In genomic region chrX:43551590-43551989, GRCh38 we compare ENCODE assay signal across 23 cellular contexts.
DNase-seq lines count a peak whose midpoint lies in the region; ATAC-seq and TF ChIP-seq lines count a peak whose summit lies in the region.
"Had no signal": no experiment of that assay in that cellular context is flagged by ENCODE, and none has a peak within 500 bp of the region (broad histone marks: within the 10 kb centered on the region; RNA-seq: fewer than 3 reads in every experiment).

No MANE protein-coding gene starts in this region.

- no peak overlapping the region for H3K4me3 Mint-ChIP-seq in chondrocyte (ENCODE audit: unreplicated experiment)
- H3K4me3 Mint-ChIP-seq: activated B cell treated with CpG ODN at 0.5 μM for 24 hours; activated CD8-positive, alpha-beta memory T cell treated with anti-CD3 and anti-CD28 coated beads, Interleukin-2, amount 10 ng/mL, durations not matched to agents 7 days and 5 days; CD14-positive monocyte; stimulated activated effector memory CD8-positive, alpha-beta T cell treated with anti-CD3 and anti-CD28 coated beads, Interleukin-12 subunit alpha, Interleukin-12 subunit beta, amount 100 ng/mL, for 72 hours; T-helper 1 cell treated with Interleukin-12 subunit alpha and Interleukin-12 subunit beta and Interleukin-4 antibody, amounts not matched to agents 30 μg/mL and 1 μg/mL, for 36 hours had no signal

- no peaks in the 10 kb centered on the region for H3K9me3 ChIP-seq in thoracic aorta
- H3K9me3 ChIP-seq: ovary, upper lobe of left lung had no signal

- peak; percentile 30 for DNase-seq in DMS53 (lab: John Stamatoyannopoulos, UW)
- DNase-seq in DMS53 treated with DMSO at 0.1 percent for 48 hours (lab: John Stamatoyannopoulos, UW; ENCODE audit: unreplicated experiment): no peak
- DNase-seq in chondrocyte (ENCODE audit: low spot score): no peak
- DNase-seq in kidney tubule cell (ENCODE audit: low spot score): peak; percentile 46
- no peak for DNase-seq in thoracic aorta (ENCODE audit: low spot score)
- DNase-seq in Kasumi-1 (lab: John Stamatoyannopoulos, UW): no peak
- no peak for DNase-seq in SKM-1 treated with dmso at 0.1 percent for 144 hours (lab: John Stamatoyannopoulos, UW; ENCODE audit: unreplicated experiment)
- DNase-seq in cerebellum (ENCODE audit: low spot score): no peak
- DNase-seq: activated B cell treated with CpG ODN at 0.5 μM for 24 hours; activated CD8-positive, alpha-beta memory T cell treated with anti-CD3 and anti-CD28 coated beads, Interleukin-2, amount 10 ng/mL, durations not matched to agents 7 days and 5 days; activated gamma-delta T cell treated with Interleukin-2 at 50 U/mL for 16 hours; aorta; head of caudate nucleus; NCI-H2171 treated with DMSO at 0.1 percent for 48 hours; ovary; upper lobe of left lung had no signal

- H3K27me3 Mint-ChIP-seq in chondrocyte (ENCODE audit: low read depth): no peaks in the 10 kb centered on the region
- H3K27me3 Mint-ChIP-seq: activated B cell treated with CpG ODN at 0.5 μM for 24 hours; activated CD8-positive, alpha-beta memory T cell treated with anti-CD3 and anti-CD28 coated beads, Interleukin-2, amount 10 ng/mL, durations not matched to agents 7 days and 5 days had no signal

- no peaks in the 10 kb centered on the region for H3K9me3 Mint-ChIP-seq in chondrocyte (ENCODE audit: low read depth)
- H3K9me3 Mint-ChIP-seq: T-helper 1 cell treated with Interleukin-12 subunit alpha and Interleukin-12 subunit beta and Interleukin-4 antibody, amounts not matched to agents 30 μg/mL and 1 μg/mL, for 36 hours had no signal

- no peaks in the 10 kb centered on the region for H3K27me3 ChIP-seq in thoracic aorta (replicated peaks; ENCODE audit: insufficient read depth)
- H3K27me3 ChIP-seq: ovary, upper lobe of left lung had no signal

- H3K27ac ChIP-seq in thoracic aorta: no peak overlapping the region
- H3K27ac ChIP-seq: 22Rv1, HL-60, KMS-11, ovary, upper lobe of left lung had no signal

- TF ChIP-seq CTCF in chondrocyte (IDR thresholded peaks at IDR 0.05): no peak
- TF ChIP-seq CTCF in thoracic aorta (IDR thresholded peaks at IDR 0.05): no peak

- peaks cover 9% of the 10 kb centered on the region for H3K4me1 Mint-ChIP-seq in chondrocyte (ENCODE audit: low read depth)
- H3K4me1 Mint-ChIP-seq: stimulated activated effector memory CD8-positive, alpha-beta T cell treated with anti-CD3 and anti-CD28 coated beads, Interleukin-12 subunit alpha, Interleukin-12 subunit beta, amount 100 ng/mL, for 72 hours had no signal

- no peaks in the 10 kb centered on the region for H3K36me3 ChIP-seq in thoracic aorta
- H3K36me3 ChIP-seq: ovary, upper lobe of left lung had no signal

- H3K4me3 ChIP-seq in thoracic aorta: peak overlapping the region; percentile 36
- H3K4me3 ChIP-seq: GM12878, ovary, upper lobe of left lung had no signal

- no peaks in the 10 kb centered on the region for H3K4me1 ChIP-seq in thoracic aorta (ENCODE audit: control insufficient read depth in 1 of 2, low read depth in 2 of 2)

- no peak for ATAC-seq in thoracic aorta (ENCODE audit: insufficient number of reproducible peaks, low FRiP score, low read depth)
- ATAC-seq: activated CD8-positive, alpha-beta memory T cell treated with anti-CD3 and anti-CD28 coated beads, Interleukin-2, amount 10 ng/mL, durations not matched to agents 7 days and 5 days; GM12878; stimulated activated effector memory CD8-positive, alpha-beta T cell treated with anti-CD3 and anti-CD28 coated beads, Interleukin-12 subunit alpha, Interleukin-12 subunit beta, amount 100 ng/mL, for 72 hours had no signal

- peak overlapping the region; percentile 8 for H3K27ac Mint-ChIP-seq in chondrocyte (ENCODE audit: unreplicated experiment)
- H3K27ac Mint-ChIP-seq: activated B cell treated with CpG ODN at 0.5 μM for 24 hours; activated CD8-positive, alpha-beta memory T cell treated with anti-CD3 and anti-CD28 coated beads, Interleukin-2, amount 10 ng/mL, durations not matched to agents 7 days and 5 days; stimulated activated effector memory CD8-positive, alpha-beta T cell treated with anti-CD3 and anti-CD28 coated beads, Interleukin-12 subunit alpha, Interleukin-12 subunit beta, amount 100 ng/mL, for 72 hours; T-helper 1 cell treated with Interleukin-12 subunit alpha and Interleukin-12 subunit beta and Interleukin-4 antibody, amounts not matched to agents 30 μg/mL and 1 μg/mL, for 36 hours had no signal

- no peaks in the 10 kb centered on the region for H3K36me3 Mint-ChIP-seq in chondrocyte (ENCODE audit: low read depth)
- H3K36me3 Mint-ChIP-seq: activated CD8-positive, alpha-beta memory T cell treated with anti-CD3 and anti-CD28 coated beads, Interleukin-2, amount 10 ng/mL, durations not matched to agents 7 days and 5 days; CD14-positive monocyte; stimulated activated effector memory CD8-positive, alpha-beta T cell treated with anti-CD3 and anti-CD28 coated beads, Interleukin-12 subunit alpha, Interleukin-12 subunit beta, amount 100 ng/mL, for 72 hours had no signal

Comparison
In these comparisons a context has a peak if more than half of its experiments do, and no peak if none do; other contexts are left out.
1. DNase-seq: peak in DMS53 (single experiment) and kidney tubule cell (single experiment); none in DMS53 treated with DMSO at 0.1 percent for 48 hours (single experiment), chondrocyte (single experiment), thoracic aorta (single experiment), Kasumi-1 (0 of 2), SKM-1 treated with dmso at 0.1 percent for 144 hours (single experiment) and cerebellum (single experiment).